ENCODE assay signal across 8 cellular contexts in the genomic region with DNA sequence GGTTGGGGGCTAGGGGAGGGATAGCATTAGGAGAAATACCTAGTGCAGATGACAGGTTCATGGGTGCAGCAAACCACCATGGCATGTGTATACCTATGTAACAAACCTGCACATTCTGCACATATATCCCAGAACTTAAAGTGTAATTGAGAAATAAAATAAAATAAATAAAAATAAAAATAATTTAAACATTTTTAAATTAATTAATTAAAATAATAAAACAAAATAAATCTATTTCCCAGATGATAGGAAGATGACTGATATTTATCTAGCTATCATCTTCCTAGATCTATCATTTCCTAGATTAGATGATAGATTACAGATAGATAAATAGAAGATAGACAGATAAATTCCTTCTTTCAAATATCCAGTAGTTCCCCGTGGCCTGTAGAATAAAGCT.
"Had no signal": no experiment of that assay in that cellular context is flagged by ENCODE, and none has a peak within 500 bp of the region (broad histone marks: within the 10 kb centered on the region; RNA-seq: fewer than 3 reads in every experiment).

No MANE protein-coding gene starts in this region.

- H3K27ac ChIP-seq: HL-60 had no signal

- H3K36me3 Mint-ChIP-seq: IgD-negative memory B cell had no signal

- H3K27ac Mint-ChIP-seq: IgD-negative memory B cell had no signal

- H3K4me3 ChIP-seq: K562 had no signal

- H3K4me3 Mint-ChIP-seq: IgD-negative memory B cell had no signal

- ATAC-seq: HepG2, K562 had no signal

- DNase-seq: IMR-90, KBM-7, KG1 had no signal

- FAIRE-seq: HepG2, HTR-8/SVneo, K562 had no signal

- H3K27me3 Mint-ChIP-seq: IgD-negative memory B cell had no signal
